Comparison of ENCODE assay signal across 20 cellular contexts in the genomic region with DNA sequence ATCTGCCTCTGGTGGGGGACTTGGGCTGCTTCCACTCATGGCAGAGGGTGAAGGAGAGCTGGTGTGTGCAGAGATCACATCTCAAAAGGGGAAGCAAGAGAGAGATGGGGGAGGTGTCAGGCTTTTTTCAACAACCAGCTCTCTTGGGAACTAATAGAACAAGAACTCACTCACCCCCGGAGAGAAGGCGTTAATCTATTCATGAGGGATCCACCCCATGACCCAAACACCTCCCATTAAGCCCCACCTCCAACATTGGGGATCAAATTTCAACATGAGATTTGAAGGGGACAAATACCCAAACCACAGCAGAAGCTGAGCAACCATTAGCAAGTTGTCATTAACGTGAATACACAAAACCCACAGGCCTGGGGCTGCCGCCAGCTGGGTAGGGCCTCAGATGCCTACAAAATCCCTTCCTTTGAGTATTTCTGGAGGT. TPM values are rescaled to one million over a fixed set of nuclear protein-coding genes. Genes with fewer than 3 reads are reported as not detected.
DNase-seq lines count a peak whose midpoint lies in the region; ATAC-seq and TF ChIP-seq lines count a peak whose summit lies in the region.
"Had no signal": no experiment of that assay in that cellular context is flagged by ENCODE, and none has a peak within 500 bp of the region (broad histone marks: within the 10 kb centered on the region; RNA-seq: fewer than 3 reads in every experiment).

No MANE protein-coding gene starts in this region.

- H3K23me2 ChIP-seq in H9 (ENCODE audit: insufficient read length, low read depth, low read length, poor library complexity, severe bottlenecking) = no peaks in the 10 kb centered on the region

- H3K79me1 ChIP-seq in H9 (ENCODE audit: insufficient read depth, low read depth, low read length, poor library complexity, severe bottlenecking) = no peaks in the 10 kb centered on the region

- H3K9me3 ChIP-seq in H9 (ENCODE audit: control insufficient read depth, low read depth, low read length) = no peaks in the 10 kb centered on the region
- H3K9me3 ChIP-seq in SJCRH30 (replicated peaks) = no peaks in the 10 kb centered on the region
- H3K9me3 ChIP-seq: ascending aorta, BE2C, MG63, spleen, thoracic aorta had no signal

- ATAC-seq in naive B cell (ENCODE audit: low read depth in 2 of 2) = peak; percentile 67 to 68
- no peak for ATAC-seq in activated T-helper 17 cell treated with anti-CD3 and anti-CD28 coated beads, Interleukin-2, amount 50 U/mL, for 72 hours (replicated peaks)

- H3K4me1 ChIP-seq in H9 (ENCODE audit: insufficient read depth, low read length) = peaks cover 10% of the 10 kb centered on the region; the same call in 1 of the 2 replicates
- H3K4me1 ChIP-seq in SJCRH30 = peaks cover 13% of the 10 kb centered on the region
- H3K4me1 ChIP-seq: ascending aorta, BE2C, spleen had no signal

- no peak overlapping the region for H4K91ac ChIP-seq in H9 (ENCODE audit: insufficient read length, low read depth, low read length)

- peak overlapping the region; percentile 19 for H3K4me2 ChIP-seq in H9 (ENCODE audit: insufficient read depth, insufficient read length, low read length)

- H3T11ph ChIP-seq in H9 (ENCODE audit: low read length) = no peak overlapping the region

- no peak overlapping the region for H2BK20ac ChIP-seq in H9 (ENCODE audit: low read depth, low read length, poor library complexity, severe bottlenecking)

- H2BK12ac ChIP-seq in H9 (ENCODE audit: insufficient read length, low read depth, low read length) = no peak overlapping the region

- H3K9me3 Mint-ChIP-seq in H9 (no peaks in the 10 kb centered on the region), naive B cell (peaks cover 0 to 6% (median 0%) of the 10 kb centered on the region in 7 donors)
- no peaks in the 10 kb centered on the region for H3K9me3 Mint-ChIP-seq in activated T-helper 17 cell treated with anti-CD3 and anti-CD28 coated beads, Interleukin-2, amount 50 U/mL, for 72 hours
- H3K9me3 Mint-ChIP-seq: activated CD4-positive, alpha-beta memory T cell treated with anti-CD3 and anti-CD28 coated beads for 36 hours had no signal

- peaks cover 25% of the 10 kb centered on the region for H3K27me3 Mint-ChIP-seq in H9 (ENCODE audit: low read depth)
- peaks cover 27 to 40% (median 40%) of the 10 kb centered on the region in 3 donors for H3K27me3 Mint-ChIP-seq in naive B cell
- H3K27me3 Mint-ChIP-seq in activated T-helper 17 cell treated with anti-CD3 and anti-CD28 coated beads, Interleukin-2, amount 50 U/mL, for 72 hours = peaks cover 24% of the 10 kb centered on the region

- peaks cover 29 to 38% of the 10 kb centered on the region in 2 experiments for H3K4me1 Mint-ChIP-seq in H9
- peaks cover 11 to 21% (median 15%) of the 10 kb centered on the region in 3 donors for H3K4me1 Mint-ChIP-seq in naive B cell
- H3K4me1 Mint-ChIP-seq in activated T-helper 17 cell treated with anti-CD3 and anti-CD28 coated beads, Interleukin-2, amount 50 U/mL, for 72 hours = no peaks in the 10 kb centered on the region

- no peak overlapping the region for H3K4ac ChIP-seq in H9 (ENCODE audit: low read depth, low read length)

- no CpG with 5 or more reads among the region's 4 CpGs for WGBS in H9 (ENCODE audit: extremely low coverage, insufficient read length, low lambda C conversion rate)

- no peak overlapping the region for H4K5ac ChIP-seq in H9 (ENCODE audit: insufficient read length, low read depth, low read length)

- no peak overlapping the region for H2AFZ ChIP-seq in H9 (ENCODE audit: low read length)

- no peak overlapping the region for H2BK120ac ChIP-seq in H9 (ENCODE audit: low read depth, low read length, poor library complexity, severe bottlenecking)

- no peak overlapping the region for H3K18ac ChIP-seq in H9 (ENCODE audit: insufficient read length, low read depth, low read length)

- no peak overlapping the region for H3K14ac ChIP-seq in H9 (ENCODE audit: insufficient read depth, low read length)

- no peak overlapping the region for H3K4me3 ChIP-seq in SJCRH30
- H3K4me3 ChIP-seq: ascending aorta, MG63, spleen, thoracic aorta had no signal

- H2BK5ac ChIP-seq in H9 (ENCODE audit: insufficient read length, low read length) = no peak overlapping the region

- H3K27ac ChIP-seq in H9 (ENCODE audit: insufficient read length, low read depth, low read length) (no peak overlapping the region), SJCRH30 (no peak overlapping the region)
- H3K27ac ChIP-seq: ascending aorta, spleen, thoracic aorta had no signal

- H4K20me1 ChIP-seq in H9 (ENCODE audit: control insufficient read depth, insufficient read depth, insufficient read length) = peaks cover 4% of the 10 kb centered on the region

- no peak overlapping the region for H3K23ac ChIP-seq in H9 (ENCODE audit: insufficient read length, low read depth, low read length)

- DNase-seq in H9 = peak; percentile 66
- peak; percentile 78 for DNase-seq in NCI-H1436 (lab: John Stamatoyannopoulos, UW)
- peak; percentile 42 for DNase-seq in astrocyte of the hippocampus (ENCODE audit: low read depth, low spot score)
- DNase-seq in naive B cell = peak; percentile 2
- no peak for DNase-seq in SJCRH30
- no peak for DNase-seq in DMS153 (lab: John Stamatoyannopoulos, UW)
- DNase-seq: activated CD4-positive, alpha-beta memory T cell treated with anti-CD3 and anti-CD28 coated beads for 36 hours; activated naive CD4-positive, alpha-beta T cell treated with anti-CD3 and anti-CD28 coated beads, Interleukin-2, amount 50 U/mL, for 16 hours; activated T-cell treated with anti-CD3 and anti-CD28 coated beads, Interleukin-2, amount 50 U/mL, for 1 hour; BE2C; DMS 273 treated with DMSO at 0.1 percent for 48 hours; NCI-H2081 treated with DMSO at 0.1 percent for 48 hours; spleen; T-helper 1 cell had no signal

- H2AK5ac ChIP-seq in H9 (ENCODE audit: insufficient read length, low read length) = no peak overlapping the region

- no peak overlapping the region for H3K56ac ChIP-seq in H9 (ENCODE audit: insufficient read length, low read depth, low read length)

- H3K36me3 Mint-ChIP-seq in H9 (ENCODE audit: insufficient read depth in 1 of 3, low read depth in 3 of 3) (no peaks in the 10 kb centered on the region; a peak in 1 of 7 replicates), naive B cell (no peaks in the 10 kb centered on the region)
- H3K36me3 Mint-ChIP-seq in activated T-helper 17 cell treated with anti-CD3 and anti-CD28 coated beads, Interleukin-2, amount 50 U/mL, for 72 hours (ENCODE audit: low read depth) = no peaks in the 10 kb centered on the region
- H3K36me3 Mint-ChIP-seq: activated CD4-positive, alpha-beta memory T cell treated with anti-CD3 and anti-CD28 coated beads for 36 hours had no signal

- no peaks in the 10 kb centered on the region for H3K79me2 ChIP-seq in H9 (ENCODE audit: insufficient read depth, low read length)

- H3K4me3 Mint-ChIP-seq in H9 (peak overlapping the region in 1 of 2 experiments; percentile 68; a peak in 3 of 5 replicates), naive B cell (no peak overlapping the region)
- no peak overlapping the region for H3K4me3 Mint-ChIP-seq in activated T-helper 17 cell treated with anti-CD3 and anti-CD28 coated beads, Interleukin-2, amount 50 U/mL, for 72 hours
- H3K4me3 Mint-ChIP-seq: activated CD4-positive, alpha-beta memory T cell treated with anti-CD3 and anti-CD28 coated beads for 36 hours had no signal

- H3K9ac ChIP-seq in H9 (ENCODE audit: extremely low read depth, insufficient read length, low read length) = no peak overlapping the region

- H3K36me3 ChIP-seq in SJCRH30 = no peaks in the 10 kb centered on the region
- H3K36me3 ChIP-seq: ascending aorta, BE2C, MG63, spleen, thoracic aorta had no signal

- H2BK15ac ChIP-seq in H9 (ENCODE audit: low read depth, low read length) = no peak overlapping the region

- H3K27me3 ChIP-seq in H9 (ENCODE audit: insufficient read depth, low read length) (no peaks in the 10 kb centered on the region), SJCRH30 (no peaks in the 10 kb centered on the region; the same call in 1 of the 2 replicates)
- H3K27me3 ChIP-seq: ascending aorta, BE2C, MG63 had no signal

- no peak for TF ChIP-seq CTCF in H9 (conservative IDR thresholded peaks at IDR 0.05)

- H3K27ac Mint-ChIP-seq in H9 = peak overlapping the region in 1 of 3 experiments; percentile 70; a peak in 2 of 7 replicates
- peak overlapping the region in 2 of 6 donors; percentile 17 to 27 for H3K27ac Mint-ChIP-seq in naive B cell
- H3K27ac Mint-ChIP-seq in activated T-helper 17 cell treated with anti-CD3 and anti-CD28 coated beads, Interleukin-2, amount 50 U/mL, for 72 hours = no peak overlapping the region
- H3K27ac Mint-ChIP-seq: activated CD4-positive, alpha-beta memory T cell treated with anti-CD3 and anti-CD28 coated beads for 36 hours had no signal

- no peak overlapping the region for H4K8ac ChIP-seq in H9 (replicated peaks; ENCODE audit: insufficient read length, low read depth, low read length)

RNA-seq across cellular contexts. Expression of a gene that starts 12.0 kb away (rescaled TPM):
- 0.18 TPM in 1 of 2 replicates, not detected in the other for total RNA-seq in H9 (2021)
- polyA plus RNA-seq in naive B cell (ENCODE audit: low read depth in 6 of 6) = not detected
- not detected in 2 replicates for total RNA-seq in SJCRH30 (2014; rRNA removed; shearing (Covaris generic))
- total RNA-seq in activated T-helper 17 cell treated with anti-CD3 and anti-CD28 coated beads, Interleukin-2, amount 50 U/mL, for 72 hours = under 1 TPM in 1 of 2 donors, not detected in 1; 0.05 TPM
- total RNA-seq: activated CD4-positive, alpha-beta memory T cell treated with anti-CD3 and anti-CD28 coated beads for 36 hours; ascending aorta; chondrocyte; pulmonary artery endothelial cell; thoracic aorta had no signal
- polyA plus RNA-seq: spleen had no signal

Comparison
In these comparisons a context has a peak if more than half of its experiments do, and no peak if none do; other contexts are left out.
1. DNase-seq: peak in H9 (single experiment), NCI-H1436 (single experiment), astrocyte of the hippocampus (single experiment) and naive B cell (single experiment); none in SJCRH30 (0 of 2) and DMS153 (single experiment).